Comparison of ENCODE assay signal across 25 cellular contexts in genomic region chr7:156402255-156402654, GRCh38.
"Had no signal": no experiment of that assay in that cellular context is flagged by ENCODE, and none has a peak within 500 bp of the region (broad histone marks: within the 10 kb centered on the region; RNA-seq: fewer than 3 reads in every experiment).

No MANE protein-coding gene starts in this region.

- H3K4me3 Mint-ChIP-seq: activated CD4-positive, alpha-beta memory T cell treated with anti-CD3 and anti-CD28 coated beads, Interleukin-2, amount 10 ng/mL, durations not matched to agents 7 days and 5 days; activated CD4-positive, alpha-beta T cell treated with anti-CD3 and anti-CD28 coated beads for 36 hours; activated naive CD4-positive, alpha-beta T cell treated with anti-CD3 and anti-CD28 coated beads for 36 hours; activated naive CD8-positive, alpha-beta T cell; activated T-helper 17 cell treated with anti-CD3 and anti-CD28 coated beads, Interleukin-2, amount 50 U/mL, for 72 hours; brain; central memory CD8-positive, alpha-beta T cell; T-cell had no signal

- H3K36me3 Mint-ChIP-seq: activated naive CD8-positive, alpha-beta T cell; brain; T-cell had no signal

- H3K27ac ChIP-seq: WERI-Rb-1 had no signal

- DNase-seq: activated CD4-positive, alpha-beta memory T cell treated with anti-CD3 and anti-CD28 coated beads, Interleukin-2, amount 10 ng/mL, durations not matched to agents 7 days and 5 days; activated CD4-positive, alpha-beta T cell treated with anti-CD3 and anti-CD28 coated beads for 36 hours; activated CD4-positive, alpha-beta T cell treated with anti-CD3 and anti-CD28 coated beads, Interleukin-2, amount 50 U/mL, for 1 hour; activated gamma-delta T cell; activated naive CD4-positive, alpha-beta T cell treated with anti-CD3 and anti-CD28 coated beads for 36 hours; activated T-cell treated with anti-CD3 and anti-CD28 coated beads for 4 hours; activated T-cell treated with anti-CD3 and anti-CD28 coated beads, Interleukin-2, amount 50 U/mL, for 48 hours; amygdala; Karpas-422; NCI-H1092; NCI-H1417; NCI-H1930; NCI-H2107; NCI-H510A treated with DMSO at 0.1 percent for 48 hours; NCI-H69; PC-3; SHP77 treated with DMSO at 0.1 percent for 48 hours; T-cell; T-helper 2 cell; T1000; WERI-Rb-1 had no signal

- H3K36me3 ChIP-seq: WERI-Rb-1 had no signal

- H3K27me3 Mint-ChIP-seq: activated CD4-positive, alpha-beta T cell treated with anti-CD3 and anti-CD28 coated beads for 36 hours; central memory CD8-positive, alpha-beta T cell had no signal

- H3K27ac Mint-ChIP-seq: activated CD4-positive, alpha-beta memory T cell treated with anti-CD3 and anti-CD28 coated beads, Interleukin-2, amount 10 ng/mL, durations not matched to agents 7 days and 5 days; activated CD4-positive, alpha-beta T cell treated with anti-CD3 and anti-CD28 coated beads for 36 hours; activated naive CD4-positive, alpha-beta T cell treated with anti-CD3 and anti-CD28 coated beads for 36 hours; activated naive CD8-positive, alpha-beta T cell; activated T-helper 17 cell treated with anti-CD3 and anti-CD28 coated beads, Interleukin-2, amount 50 U/mL, for 72 hours; brain; T-cell had no signal

- H3K4me1 Mint-ChIP-seq: activated CD4-positive, alpha-beta memory T cell treated with anti-CD3 and anti-CD28 coated beads, Interleukin-2, amount 10 ng/mL, durations not matched to agents 7 days and 5 days; activated CD4-positive, alpha-beta T cell treated with anti-CD3 and anti-CD28 coated beads for 36 hours; activated T-helper 17 cell treated with anti-CD3 and anti-CD28 coated beads, Interleukin-2, amount 50 U/mL, for 72 hours; central memory CD8-positive, alpha-beta T cell; T-cell had no signal

- H3K9me3 Mint-ChIP-seq: activated CD4-positive, alpha-beta memory T cell treated with anti-CD3 and anti-CD28 coated beads, Interleukin-2, amount 10 ng/mL, durations not matched to agents 7 days and 5 days; activated naive CD4-positive, alpha-beta T cell treated with anti-CD3 and anti-CD28 coated beads for 36 hours; central memory CD8-positive, alpha-beta T cell; T-cell had no signal

- ATAC-seq: activated CD4-positive, alpha-beta T cell treated with anti-CD3 and anti-CD28 coated beads for 36 hours; activated T-helper 17 cell treated with anti-CD3 and anti-CD28 coated beads, Interleukin-2, amount 50 U/mL, for 72 hours; PC-3; T-cell had no signal
